Comparison of ENCODE assay signal across 9 cellular contexts in the genomic region with DNA sequence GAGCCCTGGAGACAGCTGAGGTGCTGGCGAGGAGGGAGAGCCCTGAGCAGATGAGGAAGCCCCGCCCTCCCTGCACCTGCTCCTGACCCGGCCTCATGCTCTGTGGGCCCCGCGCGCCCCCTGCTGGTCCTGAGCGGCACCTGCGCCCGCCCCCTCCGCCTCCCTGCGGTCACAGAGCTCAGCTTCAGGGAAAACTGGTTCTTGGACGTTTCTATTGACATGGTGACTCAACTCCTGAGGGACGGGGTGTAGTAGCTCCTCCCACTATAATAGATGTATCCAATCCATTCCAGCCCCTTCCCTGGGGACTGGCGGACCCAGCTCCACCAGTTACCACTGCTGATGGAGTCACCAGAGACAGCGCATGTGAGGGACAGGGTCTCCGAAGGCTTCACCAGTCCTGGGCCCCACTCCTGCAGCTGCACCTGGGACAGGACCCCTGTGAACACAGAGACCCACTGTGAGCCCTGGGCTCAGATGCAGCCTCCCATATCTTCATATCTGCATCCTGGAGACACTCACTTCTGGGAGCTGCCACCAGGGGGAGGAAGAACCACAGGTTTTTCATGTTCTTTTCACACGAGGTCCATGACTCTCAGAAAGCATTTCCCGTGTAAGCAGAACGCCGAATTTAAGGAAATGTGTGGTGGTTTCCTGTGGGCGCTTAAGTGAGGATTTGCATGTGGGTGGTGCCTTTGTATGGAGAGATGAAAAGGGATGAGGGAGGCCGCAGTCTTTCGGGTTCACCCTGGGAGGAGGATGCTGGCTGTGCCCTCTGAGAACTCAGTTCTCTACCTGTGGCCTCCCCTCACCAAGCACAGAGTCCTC.
A peak's percentile ranks its signal among the peaks of the same experiment; 100 is the strongest.
DNase-seq lines count a peak whose midpoint lies in the region; ATAC-seq and TF ChIP-seq lines count a peak whose summit lies in the region.
"Had no signal": no experiment of that assay in that cellular context is flagged by ENCODE, and none has a peak within 500 bp of the region (broad histone marks: within the 10 kb centered on the region; RNA-seq: fewer than 3 reads in every experiment).

No MANE protein-coding gene starts in this region.

- no peak for TF ChIP-seq POLR2A in spleen (IDR thresholded peaks at IDR 0.05)

- H3K4me1 ChIP-seq in HEK293 (ENCODE audit: control insufficient read depth, insufficient read depth, low read length) (0 out of 2 replicates have a peak, but pooled peaks cover 4% of the 10 kb centered on the region), spleen (peaks cover 0 to 37% (median 9%) of the 10 kb centered on the region in 6 donors)
- H3K4me1 ChIP-seq: uterus had no signal

- in situ Hi-C loops in G401 (cut with HindIII; ENCODE audit: low sequenced_read_pairs), result no loop called here

- H3K9me3 ChIP-seq in HEK293 (ENCODE audit: control insufficient read depth, insufficient read depth, low read depth, low read length), result no peaks in the 10 kb centered on the region; the same call in 1 of the 2 replicates
- no peaks in the 10 kb centered on the region for H3K9me3 ChIP-seq in spleen
- H3K9me3 ChIP-seq: uterus had no signal

- WGBS in spleen, 5 donors, result 18 to 37% (median 22%) methylated on average over 23 of the region's 23 CpGs

- ATAC-seq in HG03439 (IDR thresholded peaks at IDR 0.05; ENCODE audit: unreplicated experiment) (no peak), HG02970 (IDR thresholded peaks at IDR 0.05; ENCODE audit: low FRiP score, unreplicated experiment) (no peak)

- H3K4me3 ChIP-seq in HEK293 (ENCODE audit: low read depth, low read length), result no peak overlapping the region
- H3K4me3 ChIP-seq in spleen, result peak overlapping the region in 2 of 8 donors; percentile 5 to 56
- H3K4me3 ChIP-seq: uterus had no signal

- CTCF ChIA-PET in HEK293 (lab: Yijun Ruan, JAX), result interaction anchor here (0.6 to 13.9 kb wide), 40 partner anchors 9 to 1495 kb away, joined by 3 to 261 read pairs (median 5); no protein-coding TSS in a partner anchor

- peaks cover 0 to 37% (median 3%) of the 10 kb centered on the region in 7 donors for H3K27me3 ChIP-seq in spleen (replicated peaks in 1 of 7)

- H3K27ac ChIP-seq in HEK293 (ENCODE audit: extremely low read depth, low read depth, low read length), result no peak overlapping the region
- no peak overlapping the region for H3K27ac ChIP-seq in spleen
- H3K27ac ChIP-seq: uterus had no signal

- DNase-seq in G401 (ENCODE audit: low spot score) (peak; percentile 3), NCI-H2029 (lab: John Stamatoyannopoulos, UW) (peak; percentile 81), cortex of kidney (lab: John Stamatoyannopoulos, UW) (peak; percentile 12), spleen (peak; percentile 94)
- DNase-seq in activated CD4-positive, CD25-positive, alpha-beta regulatory T cell treated with anti-CD3 and anti-CD28 coated beads, Interleukin-2, amount 50 U/mL, for 72 hours, result peak; percentile 84

- TF ChIP-seq CTCF in HEK293 (tag by site-specific recombination; IDR thresholded peaks at IDR 0.05) (peak; percentile 86), spleen (IDR thresholded peaks at IDR 0.05 in 8 of 11, conservative IDR thresholded peaks at IDR 0.05 in 3 of 11) (peak; percentile 56 to 91 (median 80))

- intact Hi-C loops in spleen (cut with DNase I; ENCODE audit: low total_unique reads), result no loop called here

- POLR2A ChIA-PET in HEK293 (lab: Yijun Ruan, JAX), result no interaction called here

- H3K36me3 ChIP-seq in HEK293 (ENCODE audit: control insufficient read depth in 2 of 2, insufficient read depth in 1 of 2, low read length in 2 of 2) (no peaks in the 10 kb centered on the region), spleen (no peaks in the 10 kb centered on the region)
- H3K36me3 ChIP-seq: uterus had no signal

TF ChIP-seq in HEK293, 187 proteins besides CTCF, POLR2A, EP300 and RAD21 (continues in another document):
- TF ChIP-seq ZNF211 (tag by site-specific recombination; IDR thresholded peaks at IDR 0.05; ENCODE audit: low read depth) (no peak), ZFP69B (tag by site-specific recombination; IDR thresholded peaks at IDR 0.05) (peak; percentile 63; the same call in 1 of the 2 replicates), ZEB2 (tag by site-specific recombination; IDR thresholded peaks at IDR 0.05) (peak; percentile 46; the same call in 1 of the 2 replicates), ZNF423 (tag by site-specific recombination; IDR thresholded peaks at IDR 0.05) (peak; percentile 63; the same call in 1 of the 2 replicates), ZNF529 (tag by site-specific recombination; IDR thresholded peaks at IDR 0.05; ENCODE audit: insufficient replicate concordance) (no peak), ZNF654 (tag by site-specific recombination; IDR thresholded peaks at IDR 0.05; ENCODE audit: low read depth) (peak; percentile 59), ZNF138 (tag by site-specific recombination; IDR thresholded peaks at IDR 0.05; ENCODE audit: borderline replicate concordance) (no peak), ZNF629 (tag by site-specific recombination; IDR thresholded peaks at IDR 0.05) (peak; percentile 41), GLIS2 (tag by site-specific recombination; IDR thresholded peaks at IDR 0.05) (peak; percentile 81), KLF9 (tag by site-specific recombination; IDR thresholded peaks at IDR 0.05; ENCODE audit: low read depth) (peak; percentile 61), KLF1 (tag by site-specific recombination; IDR thresholded peaks at IDR 0.05) (no peak), ZBTB8A (tag by site-specific recombination; IDR thresholded peaks at IDR 0.05) (0 out of 2 replicates have a peak, but pooled peaks have one; percentile 15), ZNF837 (tag by site-specific recombination; IDR thresholded peaks at IDR 0.05) (no peak), ZNF10 (tag by site-specific recombination; IDR thresholded peaks at IDR 0.05) (peak; percentile 94), ZNF223 (tag by site-specific recombination; IDR thresholded peaks at IDR 0.05) (no peak), ZNF561 (tag by site-specific recombination; IDR thresholded peaks at IDR 0.05; ENCODE audit: borderline replicate concordance) (no peak), ZNF157 (tag by site-specific recombination; IDR thresholded peaks at IDR 0.05) (no peak), SP7 (tag by site-specific recombination; IDR thresholded peaks at IDR 0.05) (peak; percentile 37)
- TF ChIP-seq, protein P1, sequence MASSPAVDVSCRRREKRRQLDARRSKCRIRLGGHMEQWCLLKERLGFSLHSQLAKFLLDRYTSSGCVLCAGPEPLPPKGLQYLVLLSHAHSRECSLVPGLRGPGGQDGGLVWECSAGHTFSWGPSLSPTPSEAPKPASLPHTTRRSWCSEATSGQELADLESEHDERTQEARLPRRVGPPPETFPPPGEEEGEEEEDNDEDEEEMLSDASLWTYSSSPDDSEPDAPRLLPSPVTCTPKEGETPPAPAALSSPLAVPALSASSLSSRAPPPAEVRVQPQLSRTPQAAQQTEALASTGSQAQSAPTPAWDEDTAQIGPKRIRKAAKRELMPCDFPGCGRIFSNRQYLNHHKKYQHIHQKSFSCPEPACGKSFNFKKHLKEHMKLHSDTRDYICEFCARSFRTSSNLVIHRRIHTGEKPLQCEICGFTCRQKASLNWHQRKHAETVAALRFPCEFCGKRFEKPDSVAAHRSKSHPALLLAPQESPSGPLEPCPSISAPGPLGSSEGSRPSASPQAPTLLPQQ (tag by site-specific recombination; IDR thresholded peaks at IDR 0.05), result peak; percentile 59; the same call in 1 of the 2 replicates
- TF ChIP-seq, protein P2, sequence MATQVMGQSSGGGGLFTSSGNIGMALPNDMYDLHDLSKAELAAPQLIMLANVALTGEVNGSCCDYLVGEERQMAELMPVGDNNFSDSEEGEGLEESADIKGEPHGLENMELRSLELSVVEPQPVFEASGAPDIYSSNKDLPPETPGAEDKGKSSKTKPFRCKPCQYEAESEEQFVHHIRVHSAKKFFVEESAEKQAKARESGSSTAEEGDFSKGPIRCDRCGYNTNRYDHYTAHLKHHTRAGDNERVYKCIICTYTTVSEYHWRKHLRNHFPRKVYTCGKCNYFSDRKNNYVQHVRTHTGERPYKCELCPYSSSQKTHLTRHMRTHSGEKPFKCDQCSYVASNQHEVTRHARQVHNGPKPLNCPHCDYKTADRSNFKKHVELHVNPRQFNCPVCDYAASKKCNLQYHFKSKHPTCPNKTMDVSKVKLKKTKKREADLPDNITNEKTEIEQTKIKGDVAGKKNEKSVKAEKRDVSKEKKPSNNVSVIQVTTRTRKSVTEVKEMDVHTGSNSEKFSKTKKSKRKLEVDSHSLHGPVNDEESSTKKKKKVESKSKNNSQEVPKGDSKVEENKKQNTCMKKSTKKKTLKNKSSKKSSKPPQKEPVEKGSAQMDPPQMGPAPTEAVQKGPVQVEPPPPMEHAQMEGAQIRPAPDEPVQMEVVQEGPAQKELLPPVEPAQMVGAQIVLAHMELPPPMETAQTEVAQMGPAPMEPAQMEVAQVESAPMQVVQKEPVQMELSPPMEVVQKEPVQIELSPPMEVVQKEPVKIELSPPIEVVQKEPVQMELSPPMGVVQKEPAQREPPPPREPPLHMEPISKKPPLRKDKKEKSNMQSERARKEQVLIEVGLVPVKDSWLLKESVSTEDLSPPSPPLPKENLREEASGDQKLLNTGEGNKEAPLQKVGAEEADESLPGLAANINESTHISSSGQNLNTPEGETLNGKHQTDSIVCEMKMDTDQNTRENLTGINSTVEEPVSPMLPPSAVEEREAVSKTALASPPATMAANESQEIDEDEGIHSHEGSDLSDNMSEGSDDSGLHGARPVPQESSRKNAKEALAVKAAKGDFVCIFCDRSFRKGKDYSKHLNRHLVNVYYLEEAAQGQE (tag by site-specific recombination; IDR thresholded peaks at IDR 0.05), result no peak
- TF ChIP-seq, protein P3, sequence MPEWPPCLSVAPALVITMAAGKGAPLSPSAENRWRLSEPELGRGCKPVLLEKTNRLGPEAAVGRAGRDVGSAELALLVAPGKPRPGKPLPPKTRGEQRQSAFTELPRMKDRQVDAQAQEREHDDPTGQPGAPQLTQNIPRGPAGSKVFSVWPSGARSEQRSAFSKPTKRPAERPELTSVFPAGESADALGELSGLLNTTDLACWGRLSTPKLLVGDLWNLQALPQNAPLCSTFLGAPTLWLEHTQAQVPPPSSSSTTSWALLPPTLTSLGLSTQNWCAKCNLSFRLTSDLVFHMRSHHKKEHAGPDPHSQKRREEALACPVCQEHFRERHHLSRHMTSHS (tag by site-specific recombination; IDR thresholded peaks at IDR 0.05), result no peak

Comparison
In these comparisons a context has a peak if more than half of its experiments do, and no peak if none do; other contexts are left out.
1. DNase-seq: peak in every context shown above with its lines; median percentile 94 in spleen; 84 in activated CD4-positive, CD25-positive, alpha-beta regulatory T cell treated with anti-CD3 and anti-CD28 coated beads, Interleukin-2, amount 50 U/mL, for 72 hours; 81 in NCI-H2029; 12 in cortex of kidney; 3 in G401.